9 cellular contexts compared by ENCODE assay signal in genomic region chr2:148927010-148927409, GRCh38.
DNase-seq lines count a peak whose midpoint lies in the region; ATAC-seq and TF ChIP-seq lines count a peak whose summit lies in the region.
"Had no signal": no experiment of that assay in that cellular context is flagged by ENCODE, and none has a peak within 500 bp of the region (broad histone marks: within the 10 kb centered on the region; RNA-seq: fewer than 3 reads in every experiment).

No MANE protein-coding gene starts in this region.

- H3K4me1 ChIP-seq in parathyroid adenoma: no peaks in the 10 kb centered on the region

- no peaks in the 10 kb centered on the region for H3K36me3 ChIP-seq in parathyroid adenoma (ENCODE audit: control insufficient read depth, insufficient read depth, low read length)
- H3K36me3 ChIP-seq: cardiac muscle cell had no signal

- no peak overlapping the region for H3K4me3 ChIP-seq in parathyroid adenoma (ENCODE audit: low read depth, low read length)
- H3K4me3 ChIP-seq: cardiac muscle cell had no signal

- H3K9me3 ChIP-seq in parathyroid adenoma (ENCODE audit: control insufficient read depth, low read length): no peaks in the 10 kb centered on the region

- H3K27ac ChIP-seq in angular gyrus (ENCODE audit: low read depth, low read length) (peak overlapping the region; percentile 95), parathyroid adenoma (no peak overlapping the region)
- H3K27ac ChIP-seq: cardiac muscle cell had no signal

- no peaks in the 10 kb centered on the region for H3K79me2 ChIP-seq in parathyroid adenoma

- no peak overlapping the region for H3K4me2 ChIP-seq in parathyroid adenoma (ENCODE audit: low read length)

- no peak for TF ChIP-seq CTCF in parathyroid adenoma (IDR thresholded peaks at IDR 0.05)

- peak overlapping the region; percentile 40 for H2AFZ ChIP-seq in parathyroid adenoma

- no peaks in the 10 kb centered on the region for H3K27me3 ChIP-seq in parathyroid adenoma (ENCODE audit: control insufficient read depth, insufficient read depth, low read length)
- H3K27me3 ChIP-seq: cardiac muscle cell had no signal

- DNase-seq in NOMO-1 treated with dmso at 0.1 percent for 144 hours (lab: John Stamatoyannopoulos, UW; ENCODE audit: unreplicated experiment): peak; percentile 69
- no peak for DNase-seq in SHP77 treated with DMSO at 0.1 percent for 48 hours (lab: John Stamatoyannopoulos, UW)
- no peak for DNase-seq in NCI-H2107 treated with DMSO at 0.1 percent for 48 hours (lab: John Stamatoyannopoulos, UW; ENCODE audit: unreplicated experiment)
- DNase-seq in NCI-H1417 treated with DMSO at 0.1 percent for 48 hours (lab: John Stamatoyannopoulos, UW): no peak

- peak; percentile 78 for ATAC-seq in GM18498 (IDR thresholded peaks at IDR 0.05; ENCODE audit: unreplicated experiment)
- peak; percentile 57 for ATAC-seq in HG02571 (IDR thresholded peaks at IDR 0.05; ENCODE audit: unreplicated experiment)

- H3K9ac ChIP-seq in parathyroid adenoma: no peak overlapping the region
